Comparison of ENCODE assay signal across 9 cellular contexts in the genomic region with DNA sequence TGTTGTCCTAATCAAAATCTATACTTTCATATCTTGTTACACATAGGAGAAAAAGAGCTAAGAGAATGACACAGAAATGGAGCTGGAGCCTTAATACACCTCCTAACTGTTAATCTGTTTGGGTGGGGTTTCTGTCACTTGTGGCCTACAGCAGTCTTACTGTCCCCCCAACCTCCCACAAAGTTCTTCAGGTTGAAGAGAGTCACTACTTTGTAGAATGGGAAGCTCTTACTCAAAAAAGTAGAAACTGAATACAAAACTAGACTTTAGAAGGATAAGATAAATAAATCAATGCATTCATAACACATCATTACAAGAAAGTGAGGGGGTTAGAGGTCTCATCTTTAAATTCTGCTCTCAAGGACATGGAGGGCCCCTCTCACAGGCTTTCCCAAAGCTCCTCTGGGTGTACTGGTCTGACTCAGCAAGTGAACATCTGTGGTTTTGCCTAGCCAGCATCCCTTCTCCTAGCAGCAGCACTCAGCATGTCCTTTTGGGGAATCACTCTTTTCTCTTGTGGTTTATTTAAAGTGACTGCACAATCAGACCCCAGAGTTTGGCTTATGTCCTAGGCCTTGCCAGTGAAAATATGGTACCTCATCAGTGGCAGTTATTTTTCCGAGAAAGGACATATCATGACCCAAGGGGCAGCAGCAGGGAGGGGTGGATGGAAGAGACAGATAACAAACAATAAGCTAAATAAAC. TPM values are rescaled to one million over a fixed set of nuclear protein-coding genes. Genes with fewer than 3 reads are reported as not detected.
DNase-seq lines count a peak whose midpoint lies in the region; ATAC-seq and TF ChIP-seq lines count a peak whose summit lies in the region.
"Had no signal": no experiment of that assay in that cellular context is flagged by ENCODE, and none has a peak within 500 bp of the region (broad histone marks: within the 10 kb centered on the region; RNA-seq: fewer than 3 reads in every experiment).

No MANE protein-coding gene starts in this region.

- H3K36me3 Mint-ChIP-seq in progenitor cell of endocrine pancreas (ENCODE audit: insufficient read depth) = no peaks in the 10 kb centered on the region

- no peak overlapping the region for H3K27ac Mint-ChIP-seq in progenitor cell of endocrine pancreas

- H3K4me3 Mint-ChIP-seq in progenitor cell of endocrine pancreas (ENCODE audit: low read depth) = peak overlapping the region; percentile 78

- peaks cover 5% of the 10 kb centered on the region for H3K4me1 Mint-ChIP-seq in progenitor cell of endocrine pancreas (ENCODE audit: low read depth)

- DNase-seq in NCI-H2171 treated with DMSO at 0.1 percent for 48 hours (lab: John Stamatoyannopoulos, UW) = peak; percentile 16
- no peak for DNase-seq in NCI-H2171 (lab: John Stamatoyannopoulos, UW)
- peak; percentile 9 for DNase-seq in NCI-H774 (lab: John Stamatoyannopoulos, UW)
- peak; percentile 34 for DNase-seq in brain pericyte (ENCODE audit: low read depth, low spot score)
- no peak for DNase-seq in progenitor cell of endocrine pancreas (ENCODE audit: low spot score, unreplicated experiment)
- DNase-seq in globus pallidus (ENCODE audit: low spot score) = no peak

- no peaks in the 10 kb centered on the region for H3K9me3 Mint-ChIP-seq in progenitor cell of endocrine pancreas (ENCODE audit: low read depth)

- ATAC-seq in HG02588 (IDR thresholded peaks at IDR 0.05; ENCODE audit: unreplicated experiment) = no peak
- no peak for ATAC-seq in HG02938 (IDR thresholded peaks at IDR 0.05; ENCODE audit: unreplicated experiment)
- ATAC-seq: A549 had no signal

- H3K27me3 Mint-ChIP-seq in progenitor cell of endocrine pancreas = peaks cover 33% of the 10 kb centered on the region

- TF ChIP-seq CTCF in progenitor cell of endocrine pancreas (IDR thresholded peaks at IDR 0.05; ENCODE audit: unreplicated experiment) = no peak

RNA-seq across cellular contexts. Expression of a gene that starts 2.0 kb away (rescaled TPM):
- total RNA-seq in progenitor cell of endocrine pancreas = 20.3 and 22.4 TPM in 2 replicates

RNA-seq across cellular contexts. Expression of a gene that starts 27.2 kb away (rescaled TPM):
- 85.1 and 85.3 TPM in 2 replicates for total RNA-seq in progenitor cell of endocrine pancreas

Comparison
In these comparisons a context has a peak if more than half of its experiments do, and no peak if none do; other contexts are left out.
1. DNase-seq: peak in NCI-H2171 treated with DMSO at 0.1 percent for 48 hours (single experiment), NCI-H774 (single experiment) and brain pericyte (single experiment); none in NCI-H2171 (single experiment), progenitor cell of endocrine pancreas (single experiment) and globus pallidus (single experiment).